In genomic region chr9:122904466-122904822, GRCh38 we compare ENCODE assay signal across 1 cellular context.
TF ChIP-seq lines count a peak whose summit lies in the region.

No MANE protein-coding gene starts in this region.

TF ChIP-seq in HepG2, 621 proteins besides CTCF, POLR2A, EP300 and RAD21:
- TF ChIP-seq PRDM10 (CRISPR knock-in tag; IDR thresholded peaks at IDR 0.05; ENCODE audit: low read depth) = 0 out of 2 replicates have a peak, but pooled peaks have one; percentile 16
- TF ChIP-seq ZBTB42 (CRISPR knock-in tag; IDR thresholded peaks at IDR 0.05) = 0 out of 2 replicates have a peak, but pooled peaks have one; percentile 43
- peak; percentile 33; the same call in 1 of the 2 replicates for TF ChIP-seq GATAD2A (CRISPR knock-in tag; IDR thresholded peaks at IDR 0.05)
- TF ChIP-seq ZNF552 (CRISPR knock-in tag; IDR thresholded peaks at IDR 0.05; ENCODE audit: borderline replicate concordance) = 0 out of 2 replicates have a peak, but pooled peaks have one; percentile 4
- no peak for TF ChIP-seq SP5 (CRISPR knock-in tag; IDR thresholded peaks at IDR 0.05; ENCODE audit: borderline replicate concordance, low read depth)
- no peak for TF ChIP-seq MXI1 (IDR thresholded peaks at IDR 0.05; ENCODE audit: borderline replicate concordance, low read depth, low read length)
- TF ChIP-seq KDM2A (CRISPR knock-in tag; IDR thresholded peaks at IDR 0.05; ENCODE audit: borderline replicate concordance, low read depth) = 0 out of 2 replicates have a peak, but pooled peaks have one; percentile 0
- 0 out of 2 replicates have a peak, but pooled peaks have one; percentile 7 for TF ChIP-seq ZNF546 (CRISPR knock-in tag; conservative IDR thresholded peaks at IDR 0.05)
- TF ChIP-seq XRCC5 (optimal IDR thresholded peaks at IDR 0.05; ENCODE audit: low read length) = peak; percentile 35
- no peak for TF ChIP-seq ZNF766 (CRISPR knock-in tag; IDR thresholded peaks at IDR 0.05; ENCODE audit: borderline replicate concordance)
- TF ChIP-seq MED13 (CRISPR knock-in tag; IDR thresholded peaks at IDR 0.05) = 0 out of 2 replicates have a peak, but pooled peaks have one; percentile 9
- 0 out of 2 replicates have a peak, but pooled peaks have one; percentile 35 for TF ChIP-seq POLR2AphosphoS5 (IDR thresholded peaks at IDR 0.05; ENCODE audit: low read depth, low read length)
- TF ChIP-seq ZNF772 (CRISPR knock-in tag; IDR thresholded peaks at IDR 0.05) = 0 out of 2 replicates have a peak, but pooled peaks have one; percentile 5
- no peak for TF ChIP-seq DRAP1 (CRISPR knock-in tag; IDR thresholded peaks at IDR 0.05)
